ENCODE assay signal across 8 cellular contexts in the genomic region with DNA sequence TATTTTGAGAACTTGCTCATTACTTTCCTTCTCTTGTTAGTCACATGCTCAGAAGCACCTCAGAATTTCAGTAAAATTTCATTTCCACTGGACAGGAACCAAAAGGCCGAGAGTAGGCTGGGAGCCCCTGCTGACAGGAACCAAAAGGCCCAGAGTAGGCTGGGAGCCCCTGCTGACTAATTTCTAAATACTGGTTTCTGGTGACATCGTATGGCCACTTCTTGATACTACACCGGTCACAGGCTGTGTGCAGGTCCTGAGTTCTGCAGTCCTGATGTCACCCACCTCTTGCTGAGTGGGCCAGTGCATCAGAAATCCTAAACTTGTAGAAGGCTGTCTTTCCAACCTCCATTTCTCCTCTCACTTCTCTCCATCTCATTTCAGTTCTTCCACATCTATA.
A peak's percentile ranks its signal among the peaks of the same experiment; 100 is the strongest.
DNase-seq lines count a peak whose midpoint lies in the region; ATAC-seq and TF ChIP-seq lines count a peak whose summit lies in the region.

No MANE protein-coding gene starts in this region.

- ATAC-seq in GM21360 (IDR thresholded peaks at IDR 0.05; ENCODE audit: unreplicated experiment), result peak; percentile 90
- ATAC-seq in HG03439 (IDR thresholded peaks at IDR 0.05; ENCODE audit: unreplicated experiment), result peak; percentile 96

- DNase-seq in DMS153 treated with DMSO at 0.1 percent for 48 hours (lab: John Stamatoyannopoulos, UW; ENCODE audit: unreplicated experiment), result peak; percentile 9
- DNase-seq in DMS153 (lab: John Stamatoyannopoulos, UW), result no peak
- DNase-seq in NCI-H82 (lab: John Stamatoyannopoulos, UW), result peak; percentile 82
- DNase-seq in cardiac fibroblast (ENCODE audit: low read depth in 2 of 2), result peak; percentile 67 to 71
- DNase-seq in medulla oblongata (ENCODE audit: extremely low spot score), result peak; percentile 64
- no peak for DNase-seq in stimulated activated CD4-positive, alpha-beta T cell treated with anti-CD3 and anti-CD28 coated beads, Interleukin-2, amount 100 ng/mL, for 48 hours

- H3K4me3 ChIP-seq in cardiac fibroblast (replicated peaks in 1 of 2; ENCODE audit: low read depth in 2 of 2, low read length in 2 of 2), result no peak overlapping the region

- TF ChIP-seq CTCF in cardiac fibroblast (IDR thresholded peaks at IDR 0.05; ENCODE audit: low read depth, low read length), result peak; percentile 69

Comparison
In these comparisons a context has a peak if more than half of its experiments do, and no peak if none do; other contexts are left out.
1. DNase-seq: peak in DMS153 treated with DMSO at 0.1 percent for 48 hours (single experiment), NCI-H82 (single experiment), cardiac fibroblast (2 of 2) and medulla oblongata (single experiment); none in DMS153 (single experiment) and stimulated activated CD4-positive, alpha-beta T cell treated with anti-CD3 and anti-CD28 coated beads, Interleukin-2, amount 100 ng/mL, for 48 hours (0 of 2).